In genomic region chr12:108666326-108666995, GRCh38 we compare ENCODE assay signal across 9 cellular contexts. TPM values are rescaled to one million over a fixed set of nuclear protein-coding genes. Genes with fewer than 3 reads are reported as not detected.
DNase-seq lines count a peak whose midpoint lies in the region; ATAC-seq and TF ChIP-seq lines count a peak whose summit lies in the region.
"Had no signal": no experiment of that assay in that cellular context is flagged by ENCODE, and none has a peak within 500 bp of the region (broad histone marks: within the 10 kb centered on the region; RNA-seq: fewer than 3 reads in every experiment).

No MANE protein-coding gene starts in this region.

- TF ChIP-seq CTCF in right atrium auricular region (IDR thresholded peaks at IDR 0.05) (no peak), spleen (IDR thresholded peaks at IDR 0.05 in 8 of 11, conservative IDR thresholded peaks at IDR 0.05 in 3 of 11) (no peak)

- no peak for ATAC-seq in GM21447 (IDR thresholded peaks at IDR 0.05; ENCODE audit: unreplicated experiment)
- no peak for ATAC-seq in GM18861 (IDR thresholded peaks at IDR 0.05; ENCODE audit: unreplicated experiment)

- H3K36me3 ChIP-seq in right atrium auricular region (peaks cover 4% of the 10 kb centered on the region), spleen (peaks cover 0 to 5% (median 0%) of the 10 kb centered on the region in 6 donors)

- intact Hi-C loops in spleen (cut with DNase I; ENCODE audit: low total_unique reads) = loop anchor here (5.0 to 10.0 kb wide), 4 partner anchors 68 to 428 kb away; partner anchors contain the start of genes ALKBH2, CORO1C, ISCU and SART3

- H3K27ac ChIP-seq in angular gyrus (ENCODE audit: low read depth, low read length) = peak overlapping the region; percentile 41
- H3K27ac ChIP-seq in right atrium auricular region = peak overlapping the region; percentile 83 to 93
- peak overlapping the region in 7 of 8 donors; percentile 47 to 90 (median 85) for H3K27ac ChIP-seq in spleen
- H3K27ac ChIP-seq: VCaP had no signal

- WGBS in spleen, 5 donors = 50 to 73% (median 56%) methylated on average over 3 of the region's 3 CpGs

- DNase-seq in HCEC 1CT = peak; percentile 54
- no peak for DNase-seq in right atrium auricular region (ENCODE audit: low spot score)
- DNase-seq in spleen = peak; percentile 69
- DNase-seq in OCI-M2 (lab: John Stamatoyannopoulos, UW; ENCODE audit: unreplicated experiment) = no peak
- no peak for DNase-seq in dedifferentiated amniotic fluid mesenchymal stem cell (ENCODE audit: extremely low spot score)

- H3K4me3 ChIP-seq in right atrium auricular region (no peak overlapping the region), spleen (no peak overlapping the region)

- H3K9me3 ChIP-seq in right atrium auricular region (no peaks in the 10 kb centered on the region), spleen (no peaks in the 10 kb centered on the region)

- H3K4me1 ChIP-seq in right atrium auricular region = peaks cover 0 to 65% of the 10 kb centered on the region in 2 donors
- H3K4me1 ChIP-seq in spleen = peaks cover 35 to 65% (median 58%) of the 10 kb centered on the region in 6 donors

- TF ChIP-seq POLR2A in spleen (IDR thresholded peaks at IDR 0.05) = no peak

- H3K27me3 ChIP-seq in right atrium auricular region = no peaks in the 10 kb centered on the region
- no peaks in the 10 kb centered on the region for H3K27me3 ChIP-seq in spleen (replicated peaks in 1 of 7)

RNA-seq across cellular contexts. Expression of gene SELPLG, which starts 32.8 kb away (rescaled TPM):
- total RNA-seq in right atrium auricular region (1 to 10 TPM; 3.7 to 7.7 TPM), spleen (100 to 1,000 TPM in 3 of 7 donors, 10 to 100 TPM in 4; 68.4 to 220 (median 91.7) TPM)
- 10 to 100 TPM; 23.6 to 30.9 (median 23.7) TPM for polyA plus RNA-seq in spleen

Comparison
In these comparisons a context has a peak if more than half of its experiments do, and no peak if none do; other contexts are left out.
1. DNase-seq: peak in HCEC 1CT (single experiment) and spleen (single experiment); none in right atrium auricular region (single experiment), OCI-M2 (single experiment) and dedifferentiated amniotic fluid mesenchymal stem cell (single experiment).
2. RNA of gene SELPLG, which starts 32.8 kb away (total RNA-seq): 68.4 to 220 TPM in spleen; 3.7 to 7.7 TPM in right atrium auricular region; every median in the first group is over 4 times any median in the second.
3. Peak in every context shown above with its lines, with median percentiles within 50 percentile points of each other: H3K27ac ChIP-seq.